In the genomic region with DNA sequence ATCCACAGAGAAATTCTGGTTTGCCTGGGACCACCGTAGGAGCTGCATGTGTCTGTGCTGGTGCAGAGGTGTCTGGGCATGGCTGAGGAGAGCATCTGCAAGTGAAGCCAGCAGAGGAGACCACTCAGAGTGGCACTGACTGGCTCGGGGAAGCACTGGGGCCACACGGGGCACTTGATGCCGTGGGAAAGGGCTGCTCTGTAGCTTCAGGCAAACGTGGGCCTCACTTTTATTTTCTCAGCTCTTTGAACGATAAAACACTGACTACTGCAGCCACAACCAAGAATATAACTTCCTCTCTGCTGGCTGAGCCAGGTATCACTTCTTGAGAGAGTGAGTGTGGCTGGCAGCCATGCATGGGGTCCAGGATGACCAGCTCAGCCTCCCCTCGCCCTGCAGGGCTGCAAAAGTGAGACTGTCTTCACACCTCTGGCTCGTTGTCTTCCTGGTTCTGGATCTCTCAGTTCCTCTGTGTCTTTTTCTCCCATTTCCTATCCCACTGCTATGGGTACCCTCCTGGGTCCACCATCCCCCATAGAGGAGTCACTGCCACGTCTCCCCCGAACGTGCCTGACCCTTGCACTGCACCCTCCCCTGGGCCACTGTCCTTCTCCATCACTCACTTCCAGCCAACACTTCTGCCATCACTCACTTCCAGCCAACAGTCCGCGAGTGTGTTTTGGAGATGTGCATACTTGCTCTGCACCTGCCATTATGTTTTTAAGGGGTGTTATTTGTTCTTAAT, we compare ENCODE assay signal across 8 cellular contexts.
DNase-seq lines count a peak whose midpoint lies in the region; ATAC-seq, FAIRE-seq and TF ChIP-seq lines count a peak whose summit lies in the region.

No MANE protein-coding gene starts in this region.

- H3K4me3 ChIP-seq in GM12878 (peak overlapping the region; percentile 8; the same call in 1 of the 2 replicates), skeletal muscle satellite cell (ENCODE audit: low read length) (no peak overlapping the region)

- no peaks in the 10 kb centered on the region for H3K27me3 ChIP-seq in GM12878 (replicated peaks in 1 of 2; ENCODE audit: control insufficient read depth in 2 of 2, insufficient read depth in 2 of 2, low read length in 1 of 2)
- no peaks in the 10 kb centered on the region for H3K27me3 ChIP-seq in skeletal muscle satellite cell (ENCODE audit: control insufficient read depth, insufficient read depth, low read length)

- RAD21 ChIA-PET in GM12878 (lab: Charles Lee; ENCODE audit: unreplicated experiment): interaction anchor here (1.0 to 2.6 kb wide), 5 partner anchors 10 to 336 kb away, joined by 3 to 15 read pairs (median 6); no protein-coding TSS in a partner anchor

- in situ Hi-C loops in GM12878 (cut with MboI): no loop called here

- CTCF ChIA-PET in GM12878 (lab: Yijun Ruan, JAX): interaction anchor here (1.2 to 3.0 kb wide), 7 partner anchors 9 to 228 kb away, joined by 3 to 13 read pairs (median 3); no protein-coding TSS in a partner anchor

- no peak for TF ChIP-seq EP300 in GM12878 (IDR thresholded peaks at IDR 0.05; ENCODE audit: borderline replicate concordance in 1 of 2, control insufficient read depth in 1 of 2, low read depth in 2 of 2, low read length in 2 of 2)

- peak overlapping the region; percentile 61 for H3K9ac ChIP-seq in GM12878 (ENCODE audit: control insufficient read depth, insufficient read depth, low read length)
- H3K9ac ChIP-seq in skeletal muscle satellite cell (ENCODE audit: low read depth, low read length): peak overlapping the region; percentile 63

- peak; percentile 87 for FAIRE-seq in GM12878 (lab: Jason Lieb, UNC)

- ATAC-seq in GM18517 (IDR thresholded peaks at IDR 0.05; ENCODE audit: unreplicated experiment) (peak; percentile 54), HG03196 (IDR thresholded peaks at IDR 0.05; ENCODE audit: unreplicated experiment) (peak; percentile 60), GM12878 (peak; percentile 97), HG03521 (IDR thresholded peaks at IDR 0.05; ENCODE audit: unreplicated experiment) (no peak)

- H3K4me1 ChIP-seq in GM12878 (ENCODE audit: control insufficient read depth, insufficient read depth, low read length) (peaks cover 39% of the 10 kb centered on the region), skeletal muscle satellite cell (ENCODE audit: control insufficient read depth, insufficient read depth, low read length) (peaks cover 78% of the 10 kb centered on the region)

- H3K79me2 ChIP-seq in GM12878 (ENCODE audit: control insufficient read depth, insufficient read depth, low read length): no peaks in the 10 kb centered on the region; the same call in 1 of the 2 replicates

- H2AFZ ChIP-seq in GM12878 (ENCODE audit: control insufficient read depth, low read depth, low read length): peak overlapping the region; percentile 5; the same call in 1 of the 2 replicates

- DNase-seq in GM12878 (ENCODE audit: low read depth, low spot score) (peak; percentile 63), AG20443 (ENCODE audit: low spot score) (no peak), NCI-H524 treated with DMSO at 0.1 percent for 48 hours (lab: John Stamatoyannopoulos, UW) (no peak)
- no peak for DNase-seq in activated CD4-positive, CD25-positive, alpha-beta regulatory T cell treated with anti-CD3 and anti-CD28 coated beads, Interleukin-2, amount 50 U/mL, for 72 hours

- peaks cover 2 to 4% of the 10 kb centered on the region in 2 experiments; a peak in 2 of 4 replicates for H3K36me3 ChIP-seq in GM12878 (ENCODE audit: control insufficient read depth in 2 of 2, insufficient read depth in 2 of 2, low read length in 1 of 2)
- H3K36me3 ChIP-seq in skeletal muscle satellite cell (ENCODE audit: insufficient read depth, low read length): peaks cover 8% of the 10 kb centered on the region

- peak in 1 of 3 experiments; percentile 24; a peak in 1 of 6 replicates for TF ChIP-seq CTCF in GM12878 (IDR thresholded peaks at IDR 0.05 in 2 of 3, conservative IDR thresholded peaks at IDR 0.05 in 1 of 3; ENCODE audit: control insufficient read depth in 2 of 3, extremely low read depth in 1 of 3, insufficient read depth in 1 of 3, low read depth in 3 of 3, low read length in 3 of 3)

- H4K20me1 ChIP-seq in GM12878 (ENCODE audit: control insufficient read depth, insufficient read depth): no peaks in the 10 kb centered on the region

- intact Hi-C loops in GM12878 (cut with micrococcal nuclease; ENCODE audit: unreplicated experiment): loop anchor here (5.0 kb wide), 1 partner anchor 42 kb away; no protein-coding TSS in a partner anchor

- 27% methylated on average over 13 of the region's 13 CpGs for WGBS in GM12878 (ENCODE audit: insufficient coverage, insufficient replicate concordance, low lambda C conversion rate, missing lambda C conversion rate)

- peak overlapping the region; percentile 80 for H3K4me2 ChIP-seq in GM12878 (ENCODE audit: control insufficient read depth, insufficient read depth)
- peak overlapping the region; percentile 60 for H3K4me2 ChIP-seq in skeletal muscle satellite cell (ENCODE audit: low read length)

- BruUV-seq in GM12878 (replicated peaks; lab: Mats Ljungman, UMichigan): no TSS peak

- peak; percentile 51; the same call in 1 of the 2 replicates for TF ChIP-seq POLR2A in GM12878 (IDR thresholded peaks at IDR 0.05; ENCODE audit: low read depth, low read length)

- POLR2A ChIA-PET in GM12878 (lab: Charles Lee): interaction anchor here (0.7 to 1.7 kb wide), 5 partner anchors 12 to 43 kb away, joined by 3 to 5 read pairs (median 3); no protein-coding TSS in a partner anchor

- SMC1A ChIA-PET in GM12878 (lab: Charles Lee; ENCODE audit: uncharacterized antibody, unreplicated experiment): interaction anchor here (0.5 to 3.7 kb wide), 13 partner anchors 9 to 1135 kb away, joined by 3 to 24 read pairs (median 3); no protein-coding TSS in a partner anchor

- H3K27ac ChIP-seq in GM12878 (ENCODE audit: control insufficient read depth, insufficient read depth): peak overlapping the region; percentile 75

- H3K9me3 ChIP-seq in GM12878 (replicated peaks; ENCODE audit: control insufficient read depth, insufficient read depth, low read length) (peaks cover 5% of the 10 kb centered on the region; the same call in 2 of the 3 replicates), skeletal muscle satellite cell (replicated peaks; ENCODE audit: low read length) (no peaks in the 10 kb centered on the region)

- TF ChIP-seq RAD21 in GM12878 (IDR thresholded peaks at IDR 0.05; ENCODE audit: insufficient read depth, low read depth, low read length): peak; percentile 30; the same call in 1 of the 2 replicates

TF ChIP-seq in GM12878, 131 proteins besides CTCF, POLR2A, EP300 and RAD21 (continues in another document):
- 0 out of 3 replicates have a peak, but pooled peaks have one; percentile 26 for TF ChIP-seq POU2F2 (IDR thresholded peaks at IDR 0.05; ENCODE audit: borderline replicate concordance, low read depth, low read length)
- TF ChIP-seq CHD2 (IDR thresholded peaks at IDR 0.05; ENCODE audit: borderline replicate concordance, low read depth, low read length): no peak
- no peak for TF ChIP-seq IRF5 (IDR thresholded peaks at IDR 0.05; ENCODE audit: borderline replicate concordance)
- 0 out of 2 replicates have a peak, but pooled peaks have one; percentile 35 for TF ChIP-seq POLR2AphosphoS5 (IDR thresholded peaks at IDR 0.05; ENCODE audit: low read length)
- TF ChIP-seq SPI1 (IDR thresholded peaks at IDR 0.05; ENCODE audit: borderline replicate concordance, insufficient read depth, low read depth, low read length): peak; percentile 87
- no peak for TF ChIP-seq HCFC1 (IDR thresholded peaks at IDR 0.05; ENCODE audit: low read length)
- TF ChIP-seq, protein P1, sequence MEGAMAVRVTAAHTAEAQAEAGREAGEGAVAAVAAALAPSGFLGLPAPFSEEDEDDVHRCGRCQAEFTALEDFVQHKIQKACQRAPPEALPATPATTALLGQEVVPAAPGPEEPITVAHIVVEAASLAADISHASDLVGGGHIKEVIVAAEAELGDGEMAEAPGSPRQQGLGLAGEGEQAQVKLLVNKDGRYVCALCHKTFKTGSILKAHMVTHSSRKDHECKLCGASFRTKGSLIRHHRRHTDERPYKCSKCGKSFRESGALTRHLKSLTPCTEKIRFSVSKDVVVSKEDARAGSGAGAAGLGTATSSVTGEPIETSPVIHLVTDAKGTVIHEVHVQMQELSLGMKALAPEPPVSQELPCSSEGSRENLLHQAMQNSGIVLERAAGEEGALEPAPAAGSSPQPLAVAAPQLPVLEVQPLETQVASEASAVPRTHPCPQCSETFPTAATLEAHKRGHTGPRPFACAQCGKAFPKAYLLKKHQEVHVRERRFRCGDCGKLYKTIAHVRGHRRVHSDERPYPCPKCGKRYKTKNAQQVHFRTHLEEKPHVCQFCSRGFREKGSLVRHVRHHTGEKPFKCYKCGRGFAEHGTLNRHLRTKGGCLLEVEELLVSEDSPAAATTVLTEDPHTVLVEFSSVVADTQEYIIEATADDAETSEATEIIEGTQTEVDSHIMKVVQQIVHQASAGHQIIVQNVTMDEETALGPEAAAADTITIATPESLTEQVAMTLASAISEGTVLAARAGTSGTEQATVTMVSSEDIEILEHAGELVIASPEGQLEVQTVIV (IDR thresholded peaks at IDR 0.05; ENCODE audit: borderline replicate concordance, partially characterized antibody): no peak
- TF ChIP-seq ZSCAN29 (IDR thresholded peaks at IDR 0.05): no peak
- TF ChIP-seq SRF (IDR thresholded peaks at IDR 0.05; ENCODE audit: low read depth in 2 of 2, low read length in 2 of 2): no peak
